1 cellular context compared by ENCODE assay signal in genomic region chr11:34599406-34599901, GRCh38.
TF ChIP-seq lines count a peak whose summit lies in the region.

No MANE protein-coding gene starts in this region.

TF ChIP-seq in K562, 482 proteins besides CTCF, POLR2A, EP300 and RAD21 (continued from another document):
- TF ChIP-seq, protein P1, sequence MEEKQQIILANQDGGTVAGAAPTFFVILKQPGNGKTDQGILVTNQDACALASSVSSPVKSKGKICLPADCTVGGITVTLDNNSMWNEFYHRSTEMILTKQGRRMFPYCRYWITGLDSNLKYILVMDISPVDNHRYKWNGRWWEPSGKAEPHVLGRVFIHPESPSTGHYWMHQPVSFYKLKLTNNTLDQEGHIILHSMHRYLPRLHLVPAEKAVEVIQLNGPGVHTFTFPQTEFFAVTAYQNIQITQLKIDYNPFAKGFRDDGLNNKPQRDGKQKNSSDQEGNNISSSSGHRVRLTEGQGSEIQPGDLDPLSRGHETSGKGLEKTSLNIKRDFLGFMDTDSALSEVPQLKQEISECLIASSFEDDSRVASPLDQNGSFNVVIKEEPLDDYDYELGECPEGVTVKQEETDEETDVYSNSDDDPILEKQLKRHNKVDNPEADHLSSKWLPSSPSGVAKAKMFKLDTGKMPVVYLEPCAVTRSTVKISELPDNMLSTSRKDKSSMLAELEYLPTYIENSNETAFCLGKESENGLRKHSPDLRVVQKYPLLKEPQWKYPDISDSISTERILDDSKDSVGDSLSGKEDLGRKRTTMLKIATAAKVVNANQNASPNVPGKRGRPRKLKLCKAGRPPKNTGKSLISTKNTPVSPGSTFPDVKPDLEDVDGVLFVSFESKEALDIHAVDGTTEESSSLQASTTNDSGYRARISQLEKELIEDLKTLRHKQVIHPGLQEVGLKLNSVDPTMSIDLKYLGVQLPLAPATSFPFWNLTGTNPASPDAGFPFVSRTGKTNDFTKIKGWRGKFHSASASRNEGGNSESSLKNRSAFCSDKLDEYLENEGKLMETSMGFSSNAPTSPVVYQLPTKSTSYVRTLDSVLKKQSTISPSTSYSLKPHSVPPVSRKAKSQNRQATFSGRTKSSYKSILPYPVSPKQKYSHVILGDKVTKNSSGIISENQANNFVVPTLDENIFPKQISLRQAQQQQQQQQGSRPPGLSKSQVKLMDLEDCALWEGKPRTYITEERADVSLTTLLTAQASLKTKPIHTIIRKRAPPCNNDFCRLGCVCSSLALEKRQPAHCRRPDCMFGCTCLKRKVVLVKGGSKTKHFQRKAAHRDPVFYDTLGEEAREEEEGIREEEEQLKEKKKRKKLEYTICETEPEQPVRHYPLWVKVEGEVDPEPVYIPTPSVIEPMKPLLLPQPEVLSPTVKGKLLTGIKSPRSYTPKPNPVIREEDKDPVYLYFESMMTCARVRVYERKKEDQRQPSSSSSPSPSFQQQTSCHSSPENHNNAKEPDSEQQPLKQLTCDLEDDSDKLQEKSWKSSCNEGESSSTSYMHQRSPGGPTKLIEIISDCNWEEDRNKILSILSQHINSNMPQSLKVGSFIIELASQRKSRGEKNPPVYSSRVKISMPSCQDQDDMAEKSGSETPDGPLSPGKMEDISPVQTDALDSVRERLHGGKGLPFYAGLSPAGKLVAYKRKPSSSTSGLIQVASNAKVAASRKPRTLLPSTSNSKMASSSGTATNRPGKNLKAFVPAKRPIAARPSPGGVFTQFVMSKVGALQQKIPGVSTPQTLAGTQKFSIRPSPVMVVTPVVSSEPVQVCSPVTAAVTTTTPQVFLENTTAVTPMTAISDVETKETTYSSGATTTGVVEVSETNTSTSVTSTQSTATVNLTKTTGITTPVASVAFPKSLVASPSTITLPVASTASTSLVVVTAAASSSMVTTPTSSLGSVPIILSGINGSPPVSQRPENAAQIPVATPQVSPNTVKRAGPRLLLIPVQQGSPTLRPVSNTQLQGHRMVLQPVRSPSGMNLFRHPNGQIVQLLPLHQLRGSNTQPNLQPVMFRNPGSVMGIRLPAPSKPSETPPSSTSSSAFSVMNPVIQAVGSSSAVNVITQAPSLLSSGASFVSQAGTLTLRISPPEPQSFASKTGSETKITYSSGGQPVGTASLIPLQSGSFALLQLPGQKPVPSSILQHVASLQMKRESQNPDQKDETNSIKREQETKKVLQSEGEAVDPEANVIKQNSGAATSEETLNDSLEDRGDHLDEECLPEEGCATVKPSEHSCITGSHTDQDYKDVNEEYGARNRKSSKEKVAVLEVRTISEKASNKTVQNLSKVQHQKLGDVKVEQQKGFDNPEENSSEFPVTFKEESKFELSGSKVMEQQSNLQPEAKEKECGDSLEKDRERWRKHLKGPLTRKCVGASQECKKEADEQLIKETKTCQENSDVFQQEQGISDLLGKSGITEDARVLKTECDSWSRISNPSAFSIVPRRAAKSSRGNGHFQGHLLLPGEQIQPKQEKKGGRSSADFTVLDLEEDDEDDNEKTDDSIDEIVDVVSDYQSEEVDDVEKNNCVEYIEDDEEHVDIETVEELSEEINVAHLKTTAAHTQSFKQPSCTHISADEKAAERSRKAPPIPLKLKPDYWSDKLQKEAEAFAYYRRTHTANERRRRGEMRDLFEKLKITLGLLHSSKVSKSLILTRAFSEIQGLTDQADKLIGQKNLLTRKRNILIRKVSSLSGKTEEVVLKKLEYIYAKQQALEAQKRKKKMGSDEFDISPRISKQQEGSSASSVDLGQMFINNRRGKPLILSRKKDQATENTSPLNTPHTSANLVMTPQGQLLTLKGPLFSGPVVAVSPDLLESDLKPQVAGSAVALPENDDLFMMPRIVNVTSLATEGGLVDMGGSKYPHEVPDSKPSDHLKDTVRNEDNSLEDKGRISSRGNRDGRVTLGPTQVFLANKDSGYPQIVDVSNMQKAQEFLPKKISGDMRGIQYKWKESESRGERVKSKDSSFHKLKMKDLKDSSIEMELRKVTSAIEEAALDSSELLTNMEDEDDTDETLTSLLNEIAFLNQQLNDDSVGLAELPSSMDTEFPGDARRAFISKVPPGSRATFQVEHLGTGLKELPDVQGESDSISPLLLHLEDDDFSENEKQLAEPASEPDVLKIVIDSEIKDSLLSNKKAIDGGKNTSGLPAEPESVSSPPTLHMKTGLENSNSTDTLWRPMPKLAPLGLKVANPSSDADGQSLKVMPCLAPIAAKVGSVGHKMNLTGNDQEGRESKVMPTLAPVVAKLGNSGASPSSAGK (IDR thresholded peaks at IDR 0.05), result peak; percentile 57; the same call in 1 of the 2 replicates
- no peak for TF ChIP-seq CHD1 (IDR thresholded peaks at IDR 0.05; ENCODE audit: low read length)
- no peak for TF ChIP-seq DACH1 (IDR thresholded peaks at IDR 0.05; ENCODE audit: partially characterized antibody)
- peak; percentile 71; the same call in 1 of the 2 replicates for TF ChIP-seq EHMT2 (IDR thresholded peaks at IDR 0.05)
- TF ChIP-seq UBTF (IDR thresholded peaks at IDR 0.05; ENCODE audit: borderline replicate concordance in 1 of 2, low read depth in 2 of 2, low read length in 2 of 2), result no peak
- TF ChIP-seq ZNF589 (CRISPR knock-in tag; IDR thresholded peaks at IDR 0.05; ENCODE audit: low read depth), result peak; percentile 60; the same call in 1 of the 2 replicates
- TF ChIP-seq ETV5 (CRISPR knock-in tag; IDR thresholded peaks at IDR 0.05; ENCODE audit: low read depth), result peak; percentile 51; the same call in 1 of the 2 replicates
- TF ChIP-seq HDAC6 (IDR thresholded peaks at IDR 0.05; ENCODE audit: low read depth, low read length), result no peak
- TF ChIP-seq THRAP3 (IDR thresholded peaks at IDR 0.05; ENCODE audit: borderline replicate concordance), result no peak
- TF ChIP-seq SMAD3 (CRISPR knock-in tag; conservative IDR thresholded peaks at IDR 0.05), result no peak
- TF ChIP-seq MXI1 (IDR thresholded peaks at IDR 0.05; ENCODE audit: low read depth, low read length), result no peak
- TF ChIP-seq NR0B1 (IDR thresholded peaks at IDR 0.05; ENCODE audit: partially characterized antibody), result no peak
- TF ChIP-seq SMAD1 (IDR thresholded peaks at IDR 0.05; ENCODE audit: low read depth, low read length, partially characterized antibody), result no peak
- TF ChIP-seq ARID1B (IDR thresholded peaks at IDR 0.05), result peak; percentile 44
- no peak for TF ChIP-seq NFYB (IDR thresholded peaks at IDR 0.05; ENCODE audit: extremely low read depth, insufficient read length)
- no peak for TF ChIP-seq NR2F6 (CRISPR knock-in tag; IDR thresholded peaks at IDR 0.05)
- no peak for TF ChIP-seq HNRNPK (IDR thresholded peaks at IDR 0.05; ENCODE audit: low read depth, low read length, poor library complexity, severe bottlenecking)
- TF ChIP-seq SNAPC5 (CRISPR knock-in tag; IDR thresholded peaks at IDR 0.05), result no peak
- peak; percentile 54 for TF ChIP-seq GABPA (tag; conservative IDR thresholded peaks at IDR 0.05; ENCODE audit: low read depth)
- no peak for TF ChIP-seq GTF3C2 (IDR thresholded peaks at IDR 0.05; ENCODE audit: borderline replicate concordance, extremely low read depth, insufficient read length)
- TF ChIP-seq, protein P2, sequence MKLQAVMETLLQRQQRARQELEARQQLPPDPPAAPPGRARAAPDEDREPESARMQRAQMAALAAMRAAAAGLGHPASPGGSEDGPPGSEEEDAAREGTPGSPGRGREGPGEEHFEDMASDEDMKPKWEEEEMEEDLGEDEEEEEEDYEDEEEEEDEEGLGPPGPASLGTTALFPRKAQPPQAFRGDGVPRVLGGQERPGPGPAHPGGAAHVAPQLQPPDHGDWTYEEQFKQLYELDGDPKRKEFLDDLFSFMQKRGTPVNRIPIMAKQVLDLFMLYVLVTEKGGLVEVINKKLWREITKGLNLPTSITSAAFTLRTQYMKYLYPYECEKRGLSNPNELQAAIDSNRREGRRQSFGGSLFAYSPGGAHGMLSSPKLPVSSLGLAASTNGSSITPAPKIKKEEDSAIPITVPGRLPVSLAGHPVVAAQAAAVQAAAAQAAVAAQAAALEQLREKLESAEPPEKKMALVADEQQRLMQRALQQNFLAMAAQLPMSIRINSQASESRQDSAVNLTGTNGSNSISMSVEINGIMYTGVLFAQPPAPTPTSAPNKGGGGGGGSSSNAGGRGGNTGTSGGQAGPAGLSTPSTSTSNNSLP (IDR thresholded peaks at IDR 0.05; ENCODE audit: borderline replicate concordance, low read depth, low read length), result peak; percentile 54; the same call in 1 of the 2 replicates
- no peak for TF ChIP-seq CREBBP (IDR thresholded peaks at IDR 0.05; ENCODE audit: low read depth, low read length)
- no peak for TF ChIP-seq ZNF518B (CRISPR knock-in tag; IDR thresholded peaks at IDR 0.05)
- TF ChIP-seq ZNF24 (IDR thresholded peaks at IDR 0.05), result no peak
- no peak for TF ChIP-seq PCBP1 (IDR thresholded peaks at IDR 0.05; ENCODE audit: low read depth, low read length, poor library complexity, severe bottlenecking)
- TF ChIP-seq SP1 (CRISPR knock-in tag; IDR thresholded peaks at IDR 0.05), result no peak
- TF ChIP-seq, protein P3, sequence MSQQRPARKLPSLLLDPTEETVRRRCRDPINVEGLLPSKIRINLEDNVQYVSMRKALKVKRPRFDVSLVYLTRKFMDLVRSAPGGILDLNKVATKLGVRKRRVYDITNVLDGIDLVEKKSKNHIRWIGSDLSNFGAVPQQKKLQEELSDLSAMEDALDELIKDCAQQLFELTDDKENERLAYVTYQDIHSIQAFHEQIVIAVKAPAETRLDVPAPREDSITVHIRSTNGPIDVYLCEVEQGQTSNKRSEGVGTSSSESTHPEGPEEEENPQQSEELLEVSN (IDR thresholded peaks at IDR 0.05; ENCODE audit: borderline replicate concordance in 1 of 2, extremely low read depth in 1 of 2, insufficient read depth in 1 of 2, insufficient read length in 1 of 2, low read depth in 1 of 2, low read length in 1 of 2, poor library complexity in 1 of 2, severe bottlenecking in 1 of 2), result peak in 1 of 2 experiments; percentile 16
